In the genomic region with DNA sequence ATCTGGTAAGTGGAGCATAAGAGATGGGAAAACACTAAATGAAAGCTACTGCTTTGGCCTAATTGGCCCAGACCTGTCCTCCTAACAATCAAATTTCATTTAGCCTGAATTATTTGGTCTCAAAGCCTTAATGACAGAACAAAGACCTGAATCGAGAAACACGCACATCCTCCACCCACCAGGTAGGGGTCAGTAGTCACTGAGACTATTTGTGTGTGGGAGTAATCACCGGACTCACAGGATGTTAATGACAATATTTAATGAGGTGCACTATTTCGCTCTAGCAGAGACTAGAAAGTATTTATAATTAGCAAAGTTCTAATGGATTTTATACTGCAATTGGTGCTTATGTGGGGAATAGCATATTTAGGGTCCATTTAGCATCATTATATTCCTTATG, we compare ENCODE assay signal across 22 cellular contexts.
"Had no signal": no experiment of that assay in that cellular context is flagged by ENCODE, and none has a peak within 500 bp of the region (broad histone marks: within the 10 kb centered on the region; RNA-seq: fewer than 3 reads in every experiment).

No MANE protein-coding gene starts in this region.

- FAIRE-seq: frontal cortex had no signal

- H3K27me3 ChIP-seq: breast epithelium, esophagus squamous epithelium, neutrophil, ovary, right lobe of liver, tibial nerve had no signal

- H3K36me3 ChIP-seq: breast epithelium, esophagus squamous epithelium, neutrophil, ovary, right lobe of liver, tibial nerve had no signal

- H3K27ac Mint-ChIP-seq: activated CD4-positive, alpha-beta memory T cell treated with anti-CD3 and anti-CD28 coated beads, Interleukin-2, amount 10 ng/mL, durations not matched to agents 7 days and 5 days; activated CD4-positive, alpha-beta T cell treated with anti-CD3 and anti-CD28 coated beads, Interleukin-2, amount 10 ng/mL, durations not matched to agents 24 days and 14 days; activated naive CD4-positive, alpha-beta T cell treated with anti-CD3 and anti-CD28 coated beads, Interleukin-2, amount 50 U/mL, for 24 hours; activated T-cell treated with anti-CD3 and anti-CD28 coated beads, Interleukin-2, amount 50 U/mL, for 24 hours; activated T-helper 17 cell treated with anti-CD3 and anti-CD28 coated beads, Interleukin-2, amount 50 U/mL, for 72 hours; nephron; progenitor cell of endocrine pancreas had no signal

- H3K4me1 ChIP-seq: breast epithelium, esophagus squamous epithelium, right lobe of liver had no signal

- H3K36me3 Mint-ChIP-seq: activated naive CD4-positive, alpha-beta T cell treated with anti-CD3 and anti-CD28 coated beads, Interleukin-2, amount 50 U/mL, for 24 hours had no signal

- H3K4me1 Mint-ChIP-seq: activated CD4-positive, alpha-beta memory T cell treated with anti-CD3 and anti-CD28 coated beads, Interleukin-2, amount 10 ng/mL, durations not matched to agents 7 days and 5 days; activated T-helper 17 cell treated with anti-CD3 and anti-CD28 coated beads, Interleukin-2, amount 50 U/mL, for 72 hours; nephron had no signal

- H3K27me3 Mint-ChIP-seq: activated naive CD4-positive, alpha-beta T cell treated with anti-CD3 and anti-CD28 coated beads, Interleukin-2, amount 50 U/mL, for 24 hours had no signal

- H3K9me3 Mint-ChIP-seq: activated CD4-positive, alpha-beta memory T cell treated with anti-CD3 and anti-CD28 coated beads, Interleukin-2, amount 10 ng/mL, durations not matched to agents 7 days and 5 days; activated CD4-positive, alpha-beta T cell treated with anti-CD3 and anti-CD28 coated beads, Interleukin-2, amount 10 ng/mL, durations not matched to agents 24 days and 14 days; activated naive CD4-positive, alpha-beta T cell treated with anti-CD3 and anti-CD28 coated beads, Interleukin-2, amount 50 U/mL, for 24 hours; activated T-cell treated with anti-CD3 and anti-CD28 coated beads, Interleukin-2, amount 50 U/mL, for 24 hours; activated T-helper 17 cell treated with anti-CD3 and anti-CD28 coated beads, Interleukin-2, amount 50 U/mL, for 72 hours had no signal

- H3K9me3 ChIP-seq: breast epithelium, esophagus squamous epithelium, neutrophil, ovary, right lobe of liver, tibial nerve had no signal

- H3K27ac ChIP-seq: breast epithelium, esophagus squamous epithelium, neutrophil, ovary, right lobe of liver, tibial nerve had no signal

- DNase-seq: activated CD4-positive, alpha-beta memory T cell treated with anti-CD3 and anti-CD28 coated beads, Interleukin-2, amount 10 ng/mL, durations not matched to agents 7 days and 5 days; activated CD4-positive, alpha-beta T cell treated with anti-CD3 and anti-CD28 coated beads, Interleukin-2, amount 10 ng/mL, durations not matched to agents 24 days and 14 days; activated CD4-positive, CD25-positive, alpha-beta regulatory T cell treated with anti-CD3 and anti-CD28 coated beads, Interleukin-2, amount 50 U/mL, for 72 hours; activated CD8-positive, alpha-beta memory T cell treated with anti-CD3 and anti-CD28 coated beads, Interleukin-2, amount 50 U/mL, for 48 hours; activated T-cell treated with anti-CD3 and anti-CD28 coated beads, Interleukin-2, amount 50 U/mL, for 24 hours; central memory CD4-positive, alpha-beta T cell; esophagus squamous epithelium; islet precursor cell; left cardiac atrium; mammary epithelial cell; ovary; right lobe of liver; stimulated activated CD4-positive, alpha-beta T cell treated with anti-CD3 and anti-CD28 coated beads, Interleukin-2, amount 100 ng/mL, for 48 hours; stimulated activated naive CD4-positive, alpha-beta T cell treated with Interleukin-2 at 50 U/mL for 16 hours had no signal

- H3K4me3 Mint-ChIP-seq: activated CD4-positive, alpha-beta memory T cell treated with anti-CD3 and anti-CD28 coated beads, Interleukin-2, amount 10 ng/mL, durations not matched to agents 7 days and 5 days; activated CD4-positive, alpha-beta T cell treated with anti-CD3 and anti-CD28 coated beads, Interleukin-2, amount 10 ng/mL, durations not matched to agents 24 days and 14 days; activated naive CD4-positive, alpha-beta T cell treated with anti-CD3 and anti-CD28 coated beads, Interleukin-2, amount 50 U/mL, for 24 hours; activated T-cell treated with anti-CD3 and anti-CD28 coated beads, Interleukin-2, amount 50 U/mL, for 24 hours; activated T-helper 17 cell treated with anti-CD3 and anti-CD28 coated beads, Interleukin-2, amount 50 U/mL, for 72 hours; nephron had no signal

- H3K4me3 ChIP-seq: breast epithelium, esophagus squamous epithelium, ovary, right lobe of liver, tibial nerve had no signal
